In genomic region chr9:94920439-94920951, GRCh38 we compare ENCODE assay signal across 10 cellular contexts.
DNase-seq lines count a peak whose midpoint lies in the region; ATAC-seq and TF ChIP-seq lines count a peak whose summit lies in the region.
"Had no signal": no experiment of that assay in that cellular context is flagged by ENCODE, and none has a peak within 500 bp of the region (broad histone marks: within the 10 kb centered on the region; RNA-seq: fewer than 3 reads in every experiment).

No MANE protein-coding gene starts in this region.

- no peaks in the 10 kb centered on the region for H3K27me3 Mint-ChIP-seq in WTC11 (ENCODE audit: low read depth)
- no peaks in the 10 kb centered on the region for H3K27me3 Mint-ChIP-seq in stimulated activated naive CD8-positive, alpha-beta T cell treated with anti-CD3 and anti-CD28 coated beads, Interleukin-15, amount 100 ng/mL, for 72 hours
- H3K27me3 Mint-ChIP-seq in CD8-positive, alpha-beta memory T cell = no peaks in the 10 kb centered on the region

- TF ChIP-seq CTCF in BJ (IDR thresholded peaks at IDR 0.05; ENCODE audit: insufficient read depth, low read depth, low read length) (no peak), WTC11 (IDR thresholded peaks at IDR 0.05) (no peak), cardiac muscle cell (IDR thresholded peaks at IDR 0.05; ENCODE audit: low read depth, low read length) (no peak)

- peaks cover 49% of the 10 kb centered on the region for H3K4me1 Mint-ChIP-seq in WTC11
- H3K4me1 Mint-ChIP-seq in stimulated activated naive CD8-positive, alpha-beta T cell treated with anti-CD3 and anti-CD28 coated beads, Interleukin-15, amount 100 ng/mL, for 72 hours = no peaks in the 10 kb centered on the region
- H3K4me1 Mint-ChIP-seq in CD8-positive, alpha-beta memory T cell = no peaks in the 10 kb centered on the region

- H3K27me3 ChIP-seq in BJ (ENCODE audit: control insufficient read depth, insufficient read depth, low read length) (no peaks in the 10 kb centered on the region), cardiac muscle cell (no peaks in the 10 kb centered on the region)
- H3K27me3 ChIP-seq in CD8-positive, alpha-beta memory T cell (ENCODE audit: insufficient read depth, low read length, poor library complexity, severe bottlenecking) = no peaks in the 10 kb centered on the region

- H3K4me3 Mint-ChIP-seq in WTC11 = no peak overlapping the region
- H3K4me3 Mint-ChIP-seq in stimulated activated naive CD8-positive, alpha-beta T cell treated with anti-CD3 and anti-CD28 coated beads, Interleukin-15, amount 100 ng/mL, for 72 hours = no peak overlapping the region
- H3K4me3 Mint-ChIP-seq in CD8-positive, alpha-beta memory T cell = no peak overlapping the region

- peak overlapping the region; percentile 86 for H3K27ac ChIP-seq in cardiac muscle cell
- no peak overlapping the region for H3K27ac ChIP-seq in CD8-positive, alpha-beta memory T cell (ENCODE audit: low read depth, low read length)

- no peaks in the 10 kb centered on the region for H3K9me3 ChIP-seq in cardiac muscle cell (ENCODE audit: low read depth)
- H3K9me3 ChIP-seq in CD8-positive, alpha-beta memory T cell (ENCODE audit: low read length) = no peaks in the 10 kb centered on the region

- ATAC-seq in WTC11 = no peak
- no peak for ATAC-seq in stimulated activated naive CD8-positive, alpha-beta T cell treated with anti-CD3 and anti-CD28 coated beads, Interleukin-15, amount 100 ng/mL, for 72 hours

- H3K4me3 ChIP-seq in BJ (ENCODE audit: low read depth, low read length) = no peak overlapping the region
- H3K4me3 ChIP-seq in cardiac muscle cell = no peak overlapping the region
- H3K4me3 ChIP-seq in CD8-positive, alpha-beta memory T cell (ENCODE audit: low read length) = no peak overlapping the region

- POLR2A ChIA-PET in BJ (lab: Charles Lee) = interaction anchor here (0.7 to 0.8 kb wide), 2 partner anchors 83 to 88 kb away, joined by 3 to 5 read pairs; no protein-coding TSS in a partner anchor
- POLR2A ChIA-PET in WTC11 (lab: Charles Lee) = interaction anchor here (0.5 kb wide), 1 partner anchor 164 kb away, joined by 3 read pairs; no protein-coding TSS in a partner anchor
- POLR2A ChIA-PET in CD8-positive, alpha-beta memory T cell (lab: Charles Lee) = no interaction called here

- H3K27ac Mint-ChIP-seq in WTC11 = peak overlapping the region; percentile 46; the same call in 1 of the 2 replicates
- H3K27ac Mint-ChIP-seq in stimulated activated naive CD8-positive, alpha-beta T cell treated with anti-CD3 and anti-CD28 coated beads, Interleukin-15, amount 100 ng/mL, for 72 hours = no peak overlapping the region
- H3K27ac Mint-ChIP-seq in CD8-positive, alpha-beta memory T cell = no peak overlapping the region

- H3K9me3 Mint-ChIP-seq in WTC11 = no peaks in the 10 kb centered on the region
- H3K9me3 Mint-ChIP-seq in stimulated activated naive CD8-positive, alpha-beta T cell treated with anti-CD3 and anti-CD28 coated beads, Interleukin-15, amount 100 ng/mL, for 72 hours = no peaks in the 10 kb centered on the region
- no peaks in the 10 kb centered on the region for H3K9me3 Mint-ChIP-seq in CD8-positive, alpha-beta memory T cell

- H3K36me3 Mint-ChIP-seq in WTC11 = no peaks in the 10 kb centered on the region
- peaks cover 0 to 6% (median 3%) of the 10 kb centered on the region in 3 donors for H3K36me3 Mint-ChIP-seq in CD8-positive, alpha-beta memory T cell

- peaks cover 73% of the 10 kb centered on the region for H3K4me1 ChIP-seq in cardiac muscle cell (ENCODE audit: low read depth)
- no peaks in the 10 kb centered on the region for H3K4me1 ChIP-seq in CD8-positive, alpha-beta memory T cell (ENCODE audit: insufficient read depth, low read length)

- DNase-seq in BJ (ENCODE audit: low read depth) (peak; percentile 90), WTC11 (ENCODE audit: low spot score) (no peak), cardiac muscle cell (ENCODE audit: low read depth in 1 of 2, low spot score in 1 of 2) (peak in 1 of 2 donors; percentile 79), retina (peak; percentile 32), GM19238 (ENCODE audit: insufficient read length, low spot score) (no peak), T-helper 1 cell (no peak)
- DNase-seq in stimulated activated naive CD8-positive, alpha-beta T cell treated with anti-CD3 and anti-CD28 coated beads, Interleukin-15, amount 100 ng/mL, for 72 hours = no peak
- DNase-seq in CD8-positive, alpha-beta memory T cell = no peak
- DNase-seq: DMS79 treated with DMSO at 0.1 percent for 48 hours, NCI-H1092 treated with DMSO at 0.1 percent for 48 hours had no signal

- CTCF ChIA-PET in BJ (lab: Yijun Ruan, JAX) = interaction anchor here (0.9 kb wide), 1 partner anchor 138 kb away, joined by 3 read pairs; no protein-coding TSS in a partner anchor
- CTCF ChIA-PET in WTC11 (lab: Charles Lee) = no interaction called here
- CTCF ChIA-PET in CD8-positive, alpha-beta memory T cell (lab: Charles Lee) = no interaction called here

- H3K36me3 ChIP-seq in BJ (ENCODE audit: control insufficient read depth, insufficient read depth, low read length) (no peaks in the 10 kb centered on the region), cardiac muscle cell (no peaks in the 10 kb centered on the region)
- no peaks in the 10 kb centered on the region for H3K36me3 ChIP-seq in CD8-positive, alpha-beta memory T cell (ENCODE audit: insufficient read depth, low read length)

TF ChIP-seq in WTC11, 78 proteins besides CTCF, POLR2A, EP300 and RAD21:
- TF ChIP-seq RELA (CRISPR knock-in tag; IDR thresholded peaks at IDR 0.05; ENCODE audit: borderline replicate concordance) (no peak), SMAD4 (CRISPR knock-in tag; IDR thresholded peaks at IDR 0.05) (no peak)

Comparison
In these comparisons a context has a peak if more than half of its experiments do, and no peak if none do; other contexts are left out.
1. DNase-seq: peak in BJ (single experiment) and retina (single experiment); none in WTC11 (single experiment), GM19238 (single experiment), T-helper 1 cell (0 of 5), stimulated activated naive CD8-positive, alpha-beta T cell treated with anti-CD3 and anti-CD28 coated beads, Interleukin-15, amount 100 ng/mL, for 72 hours (0 of 2) and CD8-positive, alpha-beta memory T cell (0 of 5).